In the genomic region with DNA sequence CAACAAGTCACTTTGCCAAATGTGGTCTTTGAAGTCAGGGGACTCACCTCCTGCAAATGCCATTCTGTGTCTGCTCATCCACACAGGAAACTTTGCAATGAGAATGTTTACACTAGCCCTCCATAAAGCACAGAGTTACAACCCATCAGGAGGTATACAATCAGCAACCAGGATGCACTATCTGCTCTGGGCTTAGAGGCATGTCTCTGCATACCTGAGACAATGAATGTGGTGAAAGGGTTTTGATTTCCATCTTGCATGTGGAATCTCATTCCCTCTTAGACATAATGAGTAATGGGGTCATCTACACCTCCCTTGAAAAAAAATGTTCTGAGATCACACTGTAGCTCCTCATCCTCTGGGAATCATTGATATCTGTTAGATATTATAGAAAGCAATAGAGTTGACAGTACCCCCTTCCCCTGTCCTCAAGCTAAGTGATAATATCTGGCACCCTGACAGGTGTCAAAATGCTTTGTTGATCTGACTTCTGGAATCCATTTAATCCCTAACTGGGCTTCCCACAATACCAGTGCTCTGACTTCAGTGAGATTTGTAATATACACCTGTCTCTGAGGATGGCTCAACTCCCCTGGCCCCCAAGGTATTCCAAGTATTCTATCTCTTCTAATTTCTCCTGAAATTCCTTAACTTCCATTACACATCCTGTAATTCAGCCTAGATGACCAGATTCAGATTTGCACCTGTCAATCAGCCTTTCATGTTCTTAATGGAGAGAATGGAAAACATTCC, we compare ENCODE assay signal across 40 cellular contexts.
"Had no signal": no experiment of that assay in that cellular context is flagged by ENCODE, and none has a peak within 500 bp of the region (broad histone marks: within the 10 kb centered on the region; RNA-seq: fewer than 3 reads in every experiment).

No MANE protein-coding gene starts in this region.

- H3K4me1 ChIP-seq: adrenal gland, body of pancreas, breast epithelium had no signal

- H3K36me3 Mint-ChIP-seq: activated CD4-positive, alpha-beta memory T cell treated with anti-CD3 and anti-CD28 coated beads for 36 hours; activated naive CD8-positive, alpha-beta T cell treated with anti-CD3 and anti-CD28 coated beads for 36 hours had no signal

- FAIRE-seq: astrocyte, TTC549 had no signal

- H3K4me3 ChIP-seq: adrenal gland, body of pancreas, breast epithelium, cardiac muscle cell had no signal

- H3K36me3 ChIP-seq: adrenal gland, brain microvascular endothelial cell, breast epithelium, cardiac muscle cell had no signal

- H3K27ac ChIP-seq: adrenal gland, body of pancreas, brain microvascular endothelial cell, breast epithelium, cardiac muscle cell, VCaP had no signal

- H3K27me3 ChIP-seq: adrenal gland, body of pancreas, brain microvascular endothelial cell, breast epithelium, cardiac muscle cell had no signal

- H3K27ac Mint-ChIP-seq: activated CD4-positive, alpha-beta memory T cell treated with anti-CD3 and anti-CD28 coated beads for 36 hours; activated CD4-positive, alpha-beta T cell treated with anti-CD3 and anti-CD28 coated beads for 36 hours; activated CD4-positive, alpha-beta T cell treated with anti-CD3 and anti-CD28 coated beads, Interleukin-2, amount 10 ng/mL, durations not matched to agents 7 days and 5 days; activated CD8-positive, alpha-beta T cell treated with anti-CD3 and anti-CD28 coated beads for 36 hours; activated naive CD4-positive, alpha-beta T cell treated with anti-CD3 and anti-CD28 coated beads for 36 hours; activated naive CD4-positive, alpha-beta T cell treated with anti-CD3 and anti-CD28 coated beads, Interleukin-2, amount 50 U/mL, for 72 hours; activated naive CD8-positive, alpha-beta T cell treated with anti-CD3 and anti-CD28 coated beads for 36 hours; activated T-cell treated with anti-CD3 and anti-CD28 coated beads, Interleukin-2, amount 50 U/mL, for 72 hours; activated T-helper 1 cell treated with anti-CD3 and anti-CD28 coated beads, Interleukin-12 subunit alpha, Interleukin-12 subunit beta, Interleukin-2, Interleukin-4 antibody, amounts not matched to agents 30 ng/mL and 10 ng/mL and 1 ng/mL, durations not matched to agents 14 hours and 24 hours and 36 hours; activated T-helper 2 cell treated with anti-CD3 and anti-CD28 coated beads, Interferon-gamma antibody, Interleukin-2, Interleukin-4, amounts not matched to agents 10 μg/mL and 5 μg/mL and 100 μg/mL, durations not matched to agents 14 hours and 24 hours and 36 hours; T-helper 1 cell treated with Interleukin-12 subunit alpha and Interleukin-12 subunit beta and Interleukin-4 antibody, amounts not matched to agents 30 μg/mL and 1 μg/mL, for 36 hours; T-helper 2 cell treated with Interferon-gamma antibody and Interleukin-4, amounts not matched to agents 5 μg/mL and 100 μg/mL, for 36 hours had no signal

- H3K27me3 Mint-ChIP-seq: activated CD4-positive, alpha-beta memory T cell treated with anti-CD3 and anti-CD28 coated beads for 36 hours; activated CD4-positive, alpha-beta T cell treated with anti-CD3 and anti-CD28 coated beads, Interleukin-2, amount 10 ng/mL, durations not matched to agents 7 days and 5 days; activated naive CD8-positive, alpha-beta T cell treated with anti-CD3 and anti-CD28 coated beads for 36 hours; central memory CD8-positive, alpha-beta T cell had no signal

- ATAC-seq: activated CD4-positive, alpha-beta T cell treated with anti-CD3 and anti-CD28 coated beads for 36 hours; activated CD4-positive, CD25-positive, alpha-beta regulatory T cell treated with anti-CD3 and anti-CD28 coated beads, Interleukin-2, amount 50 U/mL, for 24 hours; activated CD8-positive, alpha-beta T cell treated with anti-CD3 and anti-CD28 coated beads for 36 hours; activated naive CD4-positive, alpha-beta T cell treated with anti-CD3 and anti-CD28 coated beads, Interleukin-2, amount 50 U/mL, for 72 hours; activated T-cell treated with anti-CD3 and anti-CD28 coated beads, Interleukin-2, amount 50 U/mL, for 4 hours; activated T-cell treated with anti-CD3 and anti-CD28 coated beads, Interleukin-2, amount 50 U/mL, for 72 hours; body of pancreas; WTC11 had no signal

- H3K4me1 Mint-ChIP-seq: activated CD4-positive, alpha-beta T cell treated with anti-CD3 and anti-CD28 coated beads for 36 hours; activated CD4-positive, alpha-beta T cell treated with anti-CD3 and anti-CD28 coated beads, Interleukin-2, amount 10 ng/mL, durations not matched to agents 7 days and 5 days; activated naive CD8-positive, alpha-beta T cell treated with anti-CD3 and anti-CD28 coated beads for 36 hours; central memory CD8-positive, alpha-beta T cell had no signal

- DNase-seq: activated CD4-positive, alpha-beta memory T cell treated with anti-CD3 and anti-CD28 coated beads for 36 hours; activated CD4-positive, alpha-beta T cell treated with anti-CD3 and anti-CD28 coated beads for 1 hour; activated CD4-positive, alpha-beta T cell treated with anti-CD3 and anti-CD28 coated beads for 36 hours; activated CD4-positive, alpha-beta T cell treated with anti-CD3 and anti-CD28 coated beads for 48 hours; activated CD4-positive, alpha-beta T cell treated with anti-CD3 and anti-CD28 coated beads, Interleukin-2, amount 10 ng/mL, durations not matched to agents 7 days and 5 days; activated CD4-positive, CD25-positive, alpha-beta regulatory T cell; activated CD8-positive, alpha-beta memory T cell treated with anti-CD3 and anti-CD28 coated beads, Interleukin-2, amount 50 U/mL, for 4 hours; activated CD8-positive, alpha-beta T cell treated with anti-CD3 and anti-CD28 coated beads for 36 hours; activated effector memory CD4-positive, alpha-beta T cell treated with anti-CD3 and anti-CD28 coated beads, Interleukin-2, amount 50 U/mL, for 16 hours; activated gamma-delta T cell treated with Interleukin-2 at 50 U/mL for 16 hours; activated naive CD4-positive, alpha-beta T cell; activated naive CD4-positive, alpha-beta T cell treated with anti-CD3 and anti-CD28 coated beads for 36 hours; activated naive CD4-positive, alpha-beta T cell treated with anti-CD3 and anti-CD28 coated beads, Interleukin-2, amount 50 U/mL, for 16 hours; activated naive CD8-positive, alpha-beta T cell treated with anti-CD3 and anti-CD28 coated beads for 36 hours; activated T-cell treated with anti-CD3 and anti-CD28 coated beads for 4 hours; activated T-cell treated with anti-CD3 and anti-CD28 coated beads, Interleukin-2, amount 50 U/mL, for 1 hour; activated T-cell treated with anti-CD3 and anti-CD28 coated beads, Interleukin-2, amount 50 U/mL, for 4 hours; activated T-cell treated with anti-CD3 and anti-CD28 coated beads, Interleukin-2, amount 50 U/mL, for 72 hours; adrenal gland; amniotic stem cell; aorta; body of pancreas; brain microvascular endothelial cell; cerebellar nuclear complex; T-helper 1 cell; T-helper 2 cell; T-helper 9 cell had no signal

- H3K9me3 ChIP-seq: adrenal gland, body of pancreas, breast epithelium had no signal

- H3K4me3 Mint-ChIP-seq: activated CD4-positive, alpha-beta memory T cell treated with anti-CD3 and anti-CD28 coated beads for 36 hours; activated CD4-positive, alpha-beta T cell treated with anti-CD3 and anti-CD28 coated beads for 36 hours; activated CD4-positive, alpha-beta T cell treated with anti-CD3 and anti-CD28 coated beads, Interleukin-2, amount 10 ng/mL, durations not matched to agents 7 days and 5 days; activated CD8-positive, alpha-beta T cell treated with anti-CD3 and anti-CD28 coated beads for 36 hours; activated naive CD4-positive, alpha-beta T cell treated with anti-CD3 and anti-CD28 coated beads for 36 hours; activated naive CD8-positive, alpha-beta T cell treated with anti-CD3 and anti-CD28 coated beads for 36 hours; activated T-cell treated with anti-CD3 and anti-CD28 coated beads, Interleukin-2, amount 50 U/mL, for 4 hours; activated T-cell treated with anti-CD3 and anti-CD28 coated beads, Interleukin-2, amount 50 U/mL, for 72 hours; activated T-helper 1 cell treated with anti-CD3 and anti-CD28 coated beads, Interleukin-12 subunit alpha, Interleukin-12 subunit beta, Interleukin-2, Interleukin-4 antibody, amounts not matched to agents 30 ng/mL and 10 ng/mL and 1 ng/mL, durations not matched to agents 14 hours and 24 hours and 36 hours; central memory CD8-positive, alpha-beta T cell; T-helper 1 cell treated with Interleukin-12 subunit alpha and Interleukin-12 subunit beta and Interleukin-4 antibody, amounts not matched to agents 30 μg/mL and 1 μg/mL, for 36 hours; T-helper 2 cell treated with Interferon-gamma antibody and Interleukin-4, amounts not matched to agents 5 μg/mL and 100 μg/mL, for 36 hours; WTC11 had no signal
